In genomic region chr5:36770125-36770524, GRCh38 we compare ENCODE assay signal across 22 cellular contexts.
"Had no signal": no experiment of that assay in that cellular context is flagged by ENCODE, and none has a peak within 500 bp of the region (broad histone marks: within the 10 kb centered on the region; RNA-seq: fewer than 3 reads in every experiment).

No MANE protein-coding gene starts in this region.

- DNase-seq: IMR-90, Karpas-422, KG1, MG63, NCI-H1048, NCI-H1105, NCI-H1417 treated with DMSO at 0.1 percent for 48 hours, NCI-H146, NCI-H1694 treated with DMSO at 0.1 percent for 48 hours, NCI-H1930, NCI-H2081, NCI-H2107, NCI-H2227 treated with DMSO at 0.1 percent for 48 hours, NCI-H510A, NCI-H524 treated with DMSO at 0.1 percent for 48 hours, NCI-H69, NCI-H774, SHP77 treated with DMSO at 0.1 percent for 48 hours, SJCRH30 had no signal

- H3K9me3 ChIP-seq: SJCRH30 had no signal

- ATAC-seq: Panc1, Right ventricle myocardium inferior, SK-N-SH treated with all-trans-retinoic acid at 6 μM for 48 hours had no signal

- H3K27ac ChIP-seq: SJCRH30 had no signal

- H3K36me3 ChIP-seq: MG63, SJCRH30 had no signal

- H3K27me3 ChIP-seq: SJCRH30 had no signal

- H3K4me1 ChIP-seq: SJCRH30 had no signal

- H3K4me3 ChIP-seq: MG63, SJCRH30 had no signal
